ENCODE assay signal across 21 cellular contexts in genomic region chr9:19924090-19924489, GRCh38.
"Had no signal": no experiment of that assay in that cellular context is flagged by ENCODE, and none has a peak within 500 bp of the region (broad histone marks: within the 10 kb centered on the region; RNA-seq: fewer than 3 reads in every experiment).

No MANE protein-coding gene starts in this region.

- H3K36me3 ChIP-seq: esophagus squamous epithelium, gastroesophageal sphincter, heart right ventricle, stomach, thoracic aorta, upper lobe of right lung, WERI-Rb-1 had no signal

- H3K27ac ChIP-seq: coronary artery, esophagus squamous epithelium, gastroesophageal sphincter, heart right ventricle, parathyroid adenoma, stomach, thoracic aorta, upper lobe of right lung, WERI-Rb-1 had no signal

- H3K27me3 ChIP-seq: upper lobe of right lung had no signal

- ATAC-seq: activated CD4-positive, alpha-beta T cell treated with anti-CD3 and anti-CD28 coated beads for 36 hours; activated naive CD4-positive, alpha-beta T cell treated with anti-CD3 and anti-CD28 coated beads, Interleukin-2, amount 50 U/mL, for 72 hours; gastroesophageal sphincter; heart right ventricle; left colon; upper lobe of right lung had no signal

- H3K4me3 ChIP-seq: coronary artery, esophagus squamous epithelium, gastroesophageal sphincter, heart right ventricle, lung, stomach, thoracic aorta, upper lobe of right lung had no signal

- DNase-seq: activated CD4-positive, alpha-beta memory T cell treated with anti-CD3 and anti-CD28 coated beads, Interleukin-2, amount 10 ng/mL, durations not matched to agents 7 days and 5 days; activated CD4-positive, alpha-beta T cell treated with anti-CD3 and anti-CD28 coated beads for 36 hours; activated gamma-delta T cell; activated T-cell treated with anti-CD3 and anti-CD28 coated beads, Interleukin-2, amount 50 U/mL, for 48 hours; amygdala; effector CD4-positive, alpha-beta T cell; esophagus squamous epithelium; heart right ventricle; left colon; naive B cell; stimulated activated CD4-positive, alpha-beta T cell treated with anti-CD3 and anti-CD28 coated beads, Interleukin-12 subunit alpha, Interleukin-12 subunit beta, amount 100 ng/mL, for 4 hours; stimulated activated CD4-positive, alpha-beta T cell treated with anti-CD3 and anti-CD28 coated beads, Interleukin-2, amount 100 ng/mL, for 24 hours; stomach; upper lobe of right lung; WERI-Rb-1 had no signal

- H3K9me3 ChIP-seq: esophagus squamous epithelium, gastroesophageal sphincter, heart right ventricle, stomach, thoracic aorta, upper lobe of right lung had no signal
